7 cellular contexts compared by ENCODE assay signal in genomic region chr2:56183643-56184499, GRCh38. TPM values are rescaled to one million over a fixed set of nuclear protein-coding genes. Genes with fewer than 3 reads are reported as not detected.
DNase-seq lines count a peak whose midpoint lies in the region; ATAC-seq and TF ChIP-seq lines count a peak whose summit lies in the region.

CCDC85A (plus strand) TSS chr2:56183990; CDS start chr2:56184625, 635 bp downstream.

- TF ChIP-seq CTCF in GM13977 (IDR thresholded peaks at IDR 0.05; ENCODE audit: extremely low read depth, insufficient read depth, missing control alignments), result peak; percentile 94

- ATAC-seq in HG02840 (IDR thresholded peaks at IDR 0.05; ENCODE audit: low FRiP score, unreplicated experiment), result peak; percentile 83

- in situ Hi-C loops in GM13977 (cut with MboI; ENCODE audit: low pct_unique_long_range_greater_than_20kb, low sequenced_read_pairs, unreplicated experiment), result loop anchor here (25.0 kb wide), 1 partner anchor 1328 kb away; no protein-coding TSS in a partner anchor

- DNase-seq in GM13977 (ENCODE audit: low spot score) (peak; percentile 90), NCI-H1417 (lab: John Stamatoyannopoulos, UW) (peak; percentile 88 to 99 (median 97)), T-helper 1 cell (peak in 3 of 5 donors; percentile 20 to 58 (median 25)), astrocyte of the hippocampus (ENCODE audit: low read depth, low spot score) (peak; percentile 95), hippocampal formation (lab: John Stamatoyannopoulos, UW) (peak; percentile 63 to 76), renal cortical epithelial cell (ENCODE audit: low read depth) (peak; percentile 33)

RNA-seq across cellular contexts. Expression of gene CCDC85A, which starts in this region (rescaled TPM):
- under 0.01 and 0.15 TPM in 2 replicates for total RNA-seq in renal cortical epithelial cell

Comparison
In these comparisons a context has a peak if more than half of its experiments do, and no peak if none do; other contexts are left out.
1. Peak in every context shown above with its lines: DNase-seq and ATAC-seq.
2. Peak in DNase-seq in renal cortical epithelial cell; RNA of the gene not detected or under 1 TPM.
3. DNase-seq: peak in every context shown above with its lines; median percentile 97 in NCI-H1417; 95 in astrocyte of the hippocampus; 90 in GM13977; 70 in hippocampal formation; 33 in renal cortical epithelial cell; 25 in T-helper 1 cell.